Comparison of ENCODE assay signal across 35 cellular contexts in the genomic region with DNA sequence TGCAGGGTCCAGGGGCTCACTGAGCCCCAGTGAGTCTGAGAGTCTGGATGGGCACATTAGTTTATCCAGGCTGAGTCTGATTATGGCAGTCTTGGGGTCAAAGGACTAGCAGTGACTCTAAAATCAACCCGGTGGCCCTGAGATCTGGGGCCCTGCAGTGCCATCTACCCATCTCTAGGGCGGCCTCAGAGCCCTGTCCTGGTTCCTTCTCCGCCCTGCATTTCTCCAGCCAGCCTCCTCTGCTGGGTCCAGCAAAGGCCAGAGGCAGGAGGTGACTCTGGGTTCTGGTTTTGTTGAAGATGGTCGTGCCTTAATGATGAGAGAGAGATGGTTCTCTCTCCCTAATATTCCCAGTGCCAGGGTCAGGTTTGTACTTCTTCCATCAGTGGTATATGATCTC. TPM values are rescaled to one million over a fixed set of nuclear protein-coding genes. Genes with fewer than 3 reads are reported as not detected.
"Had no signal": no experiment of that assay in that cellular context is flagged by ENCODE, and none has a peak within 500 bp of the region (broad histone marks: within the 10 kb centered on the region; RNA-seq: fewer than 3 reads in every experiment).

No MANE protein-coding gene starts in this region.

- H3K27ac ChIP-seq: colonic mucosa, gastroesophageal sphincter, neutrophil, right lobe of liver, uterus had no signal

- H3K4me3 Mint-ChIP-seq: activated B cell treated with CpG ODN at 0.5 μM for 24 hours; activated naive CD8-positive, alpha-beta T cell; immature natural killer cell; nephron progenitor cell; stimulated activated effector memory CD8-positive, alpha-beta T cell treated with anti-CD3 and anti-CD28 coated beads, Interleukin-12 subunit alpha, Interleukin-12 subunit beta, amount 100 ng/mL, for 72 hours; stimulated activated naive CD8-positive, alpha-beta T cell treated with anti-CD3 and anti-CD28 coated beads, Interleukin-15, amount 100 ng/mL, for 72 hours; type B pancreatic cell had no signal

- DNase-seq: activated B cell treated with CpG ODN at 0.5 μM for 24 hours; activated CD4-positive, alpha-beta T cell treated with anti-CD3 and anti-CD28 coated beads, Interleukin-2, amount 50 U/mL, for 4 hours; activated effector memory CD4-positive, alpha-beta T cell treated with Interleukin-2 at 50 U/mL for 16 hours; activated naive CD4-positive, alpha-beta T cell treated with Interleukin-2 at 50 U/mL for 16 hours; anterior cingulate cortex; colonic mucosa; effector CD8-positive, alpha-beta T cell; erythroblast; hippocampal formation; immature natural killer cell; kidney; left colon; mammary epithelial cell; nephron progenitor cell; stimulated activated CD4-positive, alpha-beta T cell treated with anti-CD3 and anti-CD28 coated beads, Interleukin-12 subunit alpha, Interleukin-12 subunit beta, amount 100 ng/mL, for 4 hours; stimulated activated CD4-positive, alpha-beta T cell treated with anti-CD3 and anti-CD28 coated beads, Interleukin-4, amount 100 ng/mL, for 24 hours; stimulated activated naive CD8-positive, alpha-beta T cell treated with anti-CD3 and anti-CD28 coated beads, Interleukin-15, amount 100 ng/mL, for 72 hours; substantia nigra; T-helper 2 cell; uterus had no signal

- H3K27ac Mint-ChIP-seq: activated B cell treated with CpG ODN at 0.5 μM for 24 hours; activated naive CD8-positive, alpha-beta T cell; immature natural killer cell; nephron progenitor cell; stimulated activated effector memory CD8-positive, alpha-beta T cell treated with anti-CD3 and anti-CD28 coated beads, Interleukin-12 subunit alpha, Interleukin-12 subunit beta, amount 100 ng/mL, for 72 hours; type B pancreatic cell had no signal

- H3K4me1 ChIP-seq: colonic mucosa, gastroesophageal sphincter, right lobe of liver, uterus had no signal

- ATAC-seq: gastroesophageal sphincter; left colon; right lobe of liver; stimulated activated effector memory CD8-positive, alpha-beta T cell treated with anti-CD3 and anti-CD28 coated beads, Interleukin-12 subunit alpha, Interleukin-12 subunit beta, amount 100 ng/mL, for 72 hours; stimulated activated naive CD8-positive, alpha-beta T cell treated with anti-CD3 and anti-CD28 coated beads, Interleukin-15, amount 100 ng/mL, for 72 hours had no signal

- H3K36me3 Mint-ChIP-seq: activated naive CD8-positive, alpha-beta T cell; immature natural killer cell; stimulated activated effector memory CD8-positive, alpha-beta T cell treated with anti-CD3 and anti-CD28 coated beads, Interleukin-12 subunit alpha, Interleukin-12 subunit beta, amount 100 ng/mL, for 72 hours; type B pancreatic cell had no signal

- H3K4me3 ChIP-seq: colonic mucosa, gastroesophageal sphincter, right lobe of liver, uterus had no signal

- H3K27me3 ChIP-seq: colonic mucosa, neutrophil, right lobe of liver, uterus had no signal

- H3K36me3 ChIP-seq: colonic mucosa, gastroesophageal sphincter, neutrophil, right lobe of liver, uterus had no signal

- H3K4me1 Mint-ChIP-seq: immature natural killer cell; stimulated activated effector memory CD8-positive, alpha-beta T cell treated with anti-CD3 and anti-CD28 coated beads, Interleukin-12 subunit alpha, Interleukin-12 subunit beta, amount 100 ng/mL, for 72 hours; stimulated activated naive CD8-positive, alpha-beta T cell treated with anti-CD3 and anti-CD28 coated beads, Interleukin-15, amount 100 ng/mL, for 72 hours had no signal

- H3K9me3 Mint-ChIP-seq: immature natural killer cell; stimulated activated effector memory CD8-positive, alpha-beta T cell treated with anti-CD3 and anti-CD28 coated beads, Interleukin-12 subunit alpha, Interleukin-12 subunit beta, amount 100 ng/mL, for 72 hours had no signal

- H3K9me3 ChIP-seq: colonic mucosa, neutrophil, right lobe of liver, uterus had no signal

RNA-seq across cellular contexts. Expression of a gene that starts 15.0 kb away (rescaled TPM):
- total RNA-seq: activated B cell treated with CpG ODN at 0.5 μM for 24 hours, colonic mucosa, dermis microvascular lymphatic vessel endothelial cell, fibroblast of lung, fibroblast of villous mesenchyme, gastroesophageal sphincter, kidney, mammary epithelial cell, osteocyte, posterior vena cava, renal cortical epithelial cell, right lobe of liver, skeletal muscle tissue, uterus had no signal
- polyA plus RNA-seq: adipose tissue, fibroblast of lung, liver, mammary epithelial cell had no signal

RNA-seq across cellular contexts. Expression of a gene that starts 20.0 kb away (rescaled TPM):
- total RNA-seq: activated B cell treated with CpG ODN at 0.5 μM for 24 hours, dermis microvascular lymphatic vessel endothelial cell, fibroblast of lung, fibroblast of villous mesenchyme, gastroesophageal sphincter, mammary epithelial cell, osteocyte, posterior vena cava, renal cortical epithelial cell had no signal
- polyA plus RNA-seq: fibroblast of lung, mammary epithelial cell had no signal
